31 cellular contexts compared by ENCODE assay signal in genomic region chr2:136393515-136393914, GRCh38.
DNase-seq lines count a peak whose midpoint lies in the region; ATAC-seq and TF ChIP-seq lines count a peak whose summit lies in the region.
"Had no signal": no experiment of that assay in that cellular context is flagged by ENCODE, and none has a peak within 500 bp of the region (broad histone marks: within the 10 kb centered on the region; RNA-seq: fewer than 3 reads in every experiment).

No MANE protein-coding gene starts in this region.

- peak; percentile 79 for DNase-seq in CD1c-positive myeloid dendritic cell (ENCODE audit: extremely low spot score)
- peak; percentile 49 for DNase-seq in NOMO-1 treated with DMSO at 0.1 percent for 48 hours (lab: John Stamatoyannopoulos, UW; ENCODE audit: unreplicated experiment)
- peak; percentile 48 for DNase-seq in medulla oblongata (ENCODE audit: extremely low spot score)
- DNase-seq in GF-D8 (lab: John Stamatoyannopoulos, UW) = no peak
- DNase-seq: activated CD4-positive, alpha-beta T cell treated with anti-CD3 and anti-CD28 coated beads, Interleukin-2, amount 10 ng/mL, durations not matched to agents 7 days and 5 days; activated effector memory CD4-positive, alpha-beta T cell treated with anti-CD3 and anti-CD28 coated beads, Interleukin-2, amount 50 U/mL, for 16 hours; activated naive CD8-positive, alpha-beta T cell treated with anti-CD3 and anti-CD28 coated beads, Interleukin-2, amount 10 ng/mL, durations not matched to agents 7 days and 5 days; activated T-cell treated with anti-CD3 and anti-CD28 coated beads, Interleukin-2, amount 50 U/mL, for 24 hours; AML-193; CD8-positive, alpha-beta T cell; effector CD4-positive, alpha-beta T cell; MG63; NCI-H1436 treated with DMSO at 0.1 percent for 48 hours; NCI-H2107; NCI-H446; NCI-H748 treated with DMSO at 0.1 percent for 48 hours; PC-3; posterior cingulate gyrus; stimulated activated CD4-positive, alpha-beta T cell treated with anti-CD3 and anti-CD28 coated beads, Interleukin-1b, Interleukin-23, amount 100 ng/mL, for 48 hours; stimulated activated naive CD8-positive, alpha-beta T cell treated with anti-CD3 and anti-CD28 coated beads, Interleukin-15, Interleukin-2, amounts not matched to agents 100 U/mL and 50 U/mL, for 24 hours; SW 1271; T1000; WERI-Rb-1 had no signal

- H3K9ac ChIP-seq in SU-DHL-6 (ENCODE audit: low read length) = peak overlapping the region; percentile 60
- H3K9ac ChIP-seq: KMS-11 had no signal

- no peak overlapping the region for H2AFZ ChIP-seq in SU-DHL-6 (ENCODE audit: low read depth, low read length, severe bottlenecking)

- H3K4me3 ChIP-seq in SU-DHL-6 (ENCODE audit: insufficient read depth, low read length, poor library complexity, severe bottlenecking) = peak overlapping the region; percentile 10
- H3K4me3 ChIP-seq: ascending aorta, MG63, right atrium auricular region, smooth muscle cell had no signal

- H3K27ac ChIP-seq in SU-DHL-6 (ENCODE audit: low read depth, low read length) = peak overlapping the region; percentile 99
- H3K27ac ChIP-seq: ascending aorta, HL-60, KMS-11, right atrium auricular region, WERI-Rb-1 had no signal

- TF ChIP-seq CTCF in SU-DHL-6 (IDR thresholded peaks at IDR 0.05; ENCODE audit: insufficient read depth, low read length, poor library complexity, severe bottlenecking) = no peak

- peak overlapping the region; percentile 80 for H3K4me2 ChIP-seq in SU-DHL-6 (ENCODE audit: low read depth, low read length, poor library complexity, severe bottlenecking)
- H3K4me2 ChIP-seq: KMS-11, smooth muscle cell had no signal

- ATAC-seq in GM21515 (IDR thresholded peaks at IDR 0.05; ENCODE audit: unreplicated experiment) = no peak
- no peak for ATAC-seq in activated CD4-positive, CD25-positive, alpha-beta regulatory T cell treated with anti-CD3 and anti-CD28 coated beads, Interleukin-2, amount 50 U/mL, for 24 hours
- ATAC-seq: CD8-positive, alpha-beta T cell; PC-3 had no signal

- no peaks in the 10 kb centered on the region for H3K27me3 ChIP-seq in SU-DHL-6 (ENCODE audit: low read length)
- H3K27me3 ChIP-seq: ascending aorta, MG63, right atrium auricular region had no signal

- peaks cover 91% of the 10 kb centered on the region for H3F3A ChIP-seq in SU-DHL-6 (ENCODE audit: insufficient read depth)

- H4K20me1 ChIP-seq in SU-DHL-6 (ENCODE audit: low read depth, low read length) = no peaks in the 10 kb centered on the region

- H3K36me3 ChIP-seq in SU-DHL-6 (ENCODE audit: low read length) = no peaks in the 10 kb centered on the region; the same call in 1 of the 2 replicates
- H3K36me3 ChIP-seq: ascending aorta, MG63, right atrium auricular region, WERI-Rb-1 had no signal

- no peaks in the 10 kb centered on the region for H3K9me3 ChIP-seq in SU-DHL-6 (ENCODE audit: insufficient read depth, low read length)
- H3K9me3 ChIP-seq: ascending aorta, MG63, right atrium auricular region had no signal

- no peaks in the 10 kb centered on the region for H3K9me2 ChIP-seq in SU-DHL-6 (replicated peaks; ENCODE audit: insufficient read depth, low read length)

- H3K79me2 ChIP-seq in SU-DHL-6 (ENCODE audit: insufficient read depth, low read length) = peaks cover 4% of the 10 kb centered on the region; the same call in 1 of the 2 replicates
